ENCODE assay signal across 28 cellular contexts in the genomic region with DNA sequence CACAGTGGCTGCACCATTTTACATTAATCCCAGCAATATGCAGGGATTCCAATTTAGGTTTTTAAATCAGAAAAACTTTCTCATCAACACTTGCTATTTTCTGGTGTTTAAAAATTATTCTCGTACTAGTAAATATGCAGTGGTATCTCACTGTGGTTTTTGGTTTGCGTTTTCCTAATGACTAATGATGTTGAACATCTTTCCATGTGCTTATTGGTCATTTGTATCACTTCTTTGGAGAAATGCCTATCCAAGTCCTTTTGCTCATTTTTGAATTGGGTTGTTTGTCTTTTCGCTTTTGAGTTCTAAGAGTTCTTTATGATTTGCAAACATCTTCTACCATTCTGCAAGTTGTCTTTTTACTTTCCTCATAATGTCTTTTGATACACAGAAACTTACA.
DNase-seq lines count a peak whose midpoint lies in the region; ATAC-seq, FAIRE-seq and TF ChIP-seq lines count a peak whose summit lies in the region.
"Had no signal": no experiment of that assay in that cellular context is flagged by ENCODE, and none has a peak within 500 bp of the region (broad histone marks: within the 10 kb centered on the region; RNA-seq: fewer than 3 reads in every experiment).

No MANE protein-coding gene starts in this region.

- H3K27ac Mint-ChIP-seq in effector memory CD8-positive, alpha-beta T cell: no peak overlapping the region
- H3K27ac Mint-ChIP-seq: CD14-positive monocyte; CD8-positive, alpha-beta memory T cell; GM23338; H9; IgD-negative memory B cell had no signal

- BruUV-seq in IMR-90 (replicated peaks; lab: Mats Ljungman, UMichigan): no TSS peak

- no peak overlapping the region for H4K5ac ChIP-seq in IMR-90 (ENCODE audit: low read depth, low read length)

- no peaks in the 10 kb centered on the region for H3K36me3 ChIP-seq in IMR-90 (ENCODE audit: control insufficient read depth, insufficient read depth, low read length)
- H3K36me3 ChIP-seq: BE2C, SJCRH30 had no signal

- no peak overlapping the region for H2BK5ac ChIP-seq in IMR-90 (ENCODE audit: low read depth, low read length, poor library complexity, severe bottlenecking)

- intact Hi-C loops in IMR-90 (cut with micrococcal nuclease): no loop called here

- no peak overlapping the region for H3K56ac ChIP-seq in IMR-90 (ENCODE audit: extremely low read depth, insufficient read depth, low read length)

- TF ChIP-seq POLR2A in IMR-90 (IDR thresholded peaks at IDR 0.05; ENCODE audit: low read depth, low read length): no peak

- H2AK5ac ChIP-seq in IMR-90 (ENCODE audit: low read depth, low read length): no peak overlapping the region

- no peaks in the 10 kb centered on the region; the same call in 1 of the 2 replicates for H3K27me3 ChIP-seq in IMR-90 (ENCODE audit: control insufficient read depth, insufficient read depth, low read length)
- H3K27me3 ChIP-seq: BE2C, SJCRH30 had no signal

- POLR2A ChIA-PET in IMR-90 (lab: Charles Lee; ENCODE audit: unreplicated experiment): no interaction called here

- no peaks in the 10 kb centered on the region for H3K79me1 ChIP-seq in IMR-90 (ENCODE audit: low read depth in 1 of 2, low read length in 2 of 2)

- no peak overlapping the region for H3K23ac ChIP-seq in IMR-90 (ENCODE audit: low read depth, low read length)

- no peak overlapping the region for H4K91ac ChIP-seq in IMR-90 (ENCODE audit: insufficient read depth, low read depth, low read length)

- no peak overlapping the region for H2BK120ac ChIP-seq in IMR-90 (ENCODE audit: low read depth, low read length)

- no peak overlapping the region for H2AFZ ChIP-seq in IMR-90 (replicated peaks; ENCODE audit: low read length, poor library complexity)
- H2AFZ ChIP-seq: GM23338, PC-9 had no signal

- no peak for ATAC-seq in IMR-90 (ENCODE audit: low read depth)
- no peak for ATAC-seq in effector memory CD8-positive, alpha-beta T cell (replicated peaks)
- no peak for ATAC-seq in HG02884 (IDR thresholded peaks at IDR 0.05; ENCODE audit: unreplicated experiment)
- ATAC-seq: GM23338, Right ventricle myocardium inferior, SK-N-SH treated with all-trans-retinoic acid at 6 μM for 48 hours had no signal

- DNase-seq in EL (peak; percentile 38), IMR-90 (peak; percentile 29), astrocyte of the hippocampus (ENCODE audit: low read depth, low spot score) (peak; percentile 25), iris pigment epithelial cell (ENCODE audit: low read depth) (peak; percentile 34), NCI-H526 treated with DMSO at 0.1 percent for 48 hours (lab: John Stamatoyannopoulos, UW) (no peak), frontal cortex (ENCODE audit: low spot score in 2 of 2) (no peak)
- DNase-seq in effector memory CD8-positive, alpha-beta T cell: no peak
- DNase-seq: BE2C; CD8-positive, alpha-beta memory T cell; DMS 273 treated with DMSO at 0.1 percent for 48 hours; DMS79; H9; NCI-H1105 treated with DMSO at 0.1 percent for 48 hours; NCI-H146; NCI-H1930; NCI-H446; NCI-H524 treated with DMSO at 0.1 percent for 48 hours; NCI-H82; NK-92 treated with Interleukin-12 subunit alpha and Interleukin-12 subunit beta, amount 100 ng/mL, for 24 hours; PC-9; SJCRH30 had no signal

- no peak for TF ChIP-seq CTCF in IMR-90 (conservative IDR thresholded peaks at IDR 0.05; ENCODE audit: low read depth, low read length)

- H3K4ac ChIP-seq in IMR-90 (ENCODE audit: low read depth, low read length): no peak overlapping the region

- H2BK20ac ChIP-seq in IMR-90 (ENCODE audit: low read depth, low read length): no peak overlapping the region

- H4K8ac ChIP-seq in IMR-90 (ENCODE audit: low read depth in 2 of 2, low read length in 2 of 2): no peak overlapping the region

- no peak overlapping the region for H2AK9ac ChIP-seq in IMR-90 (replicated peaks; ENCODE audit: low read depth, low read length, poor library complexity)

- FAIRE-seq in frontal cortex (lab: Jason Lieb, UNC): no peak
- FAIRE-seq: GM18507 had no signal

- H3K4me1 Mint-ChIP-seq in effector memory CD8-positive, alpha-beta T cell (ENCODE audit: low read depth in 2 of 2): peaks cover 0 to 6% of the 10 kb centered on the region in 2 donors

- H3K18ac ChIP-seq in IMR-90 (ENCODE audit: low read depth, low read length): no peak overlapping the region

- no peaks in the 10 kb centered on the region for H3K9me3 ChIP-seq in IMR-90 (ENCODE audit: control insufficient read depth, insufficient read depth, low read length)
- H3K9me3 ChIP-seq: BE2C, SJCRH30 had no signal

- H3K4me3 Mint-ChIP-seq in effector memory CD8-positive, alpha-beta T cell: no peak overlapping the region
- H3K4me3 Mint-ChIP-seq: CD14-positive monocyte; CD8-positive, alpha-beta memory T cell; GM23338; H9; IgD-negative memory B cell had no signal

- dilution Hi-C loops in IMR-90 (cut with HindIII; ENCODE audit: low sequenced_read_pairs, unreplicated experiment): no loop called here

- no peak overlapping the region for H2BK15ac ChIP-seq in IMR-90 (ENCODE audit: low read depth, low read length)

- no peak for TF ChIP-seq RAD21 in IMR-90 (IDR thresholded peaks at IDR 0.05; ENCODE audit: low read length)

- CTCF ChIA-PET in IMR-90 (lab: Yijun Ruan, JAX): no interaction called here

- no peaks in the 10 kb centered on the region for H4K20me1 ChIP-seq in IMR-90 (ENCODE audit: insufficient read depth, low read length)

- no peak overlapping the region for H3K4me3 ChIP-seq in IMR-90 (ENCODE audit: insufficient read depth, low read depth, low read length)
- H3K4me3 ChIP-seq: GM23338, PC-9, SJCRH30 had no signal

- WGBS in IMR-90 (ENCODE audit: extremely low coverage in 2 of 2, insufficient read length in 1 of 2), 2 experiments: no CpG with 5 or more reads among the region's 3 CpGs

- H3K9ac ChIP-seq in IMR-90 (ENCODE audit: low read depth, low read length): no peak overlapping the region

- H3K27me3 Mint-ChIP-seq in effector memory CD8-positive, alpha-beta T cell: peaks cover 39 to 40% of the 10 kb centered on the region in 2 donors

- no peak overlapping the region for H3K4me2 ChIP-seq in IMR-90 (ENCODE audit: low read depth, low read length)
- H3K4me2 ChIP-seq: GM23338, PC-9 had no signal

- no peaks in the 10 kb centered on the region for H3K4me1 ChIP-seq in IMR-90 (ENCODE audit: control insufficient read depth, insufficient read depth, low read length)

- no peak overlapping the region for H3K14ac ChIP-seq in IMR-90 (replicated peaks; ENCODE audit: low read depth, low read length)

- no peak overlapping the region for H3K27ac ChIP-seq in IMR-90 (ENCODE audit: insufficient read depth, low read length)
- H3K27ac ChIP-seq: PC-9, SJCRH30 had no signal

- no peaks in the 10 kb centered on the region for H3K36me3 Mint-ChIP-seq in effector memory CD8-positive, alpha-beta T cell (ENCODE audit: insufficient read depth)
- H3K36me3 Mint-ChIP-seq: CD14-positive monocyte had no signal

- in situ Hi-C loops in IMR-90 (cut with MboI; ENCODE audit: low sequenced_read_pairs): no loop called here

- no peaks in the 10 kb centered on the region for H3K9me1 ChIP-seq in IMR-90 (ENCODE audit: insufficient read depth, low read length)

- no peaks in the 10 kb centered on the region for H3K9me3 Mint-ChIP-seq in effector memory CD8-positive, alpha-beta T cell
- H3K9me3 Mint-ChIP-seq: CD8-positive, alpha-beta memory T cell; GM23338; H9; IgD-negative memory B cell had no signal

TF ChIP-seq in IMR-90, 13 proteins besides CTCF, POLR2A, EP300 and RAD21:
- no peak for TF ChIP-seq SMC3 (IDR thresholded peaks at IDR 0.05; ENCODE audit: low read depth, low read length)

Comparison
In these comparisons a context has a peak if more than half of its experiments do, and no peak if none do; other contexts are left out.
1. DNase-seq: peak in EL (single experiment), IMR-90 (single experiment), astrocyte of the hippocampus (single experiment) and iris pigment epithelial cell (single experiment); none in NCI-H526 treated with DMSO at 0.1 percent for 48 hours (single experiment), frontal cortex (0 of 2) and effector memory CD8-positive, alpha-beta T cell (0 of 3).